In genomic region chr20:62733250-62733842, GRCh38 we compare ENCODE assay signal across 23 cellular contexts. TPM values are rescaled to one million over a fixed set of nuclear protein-coding genes. Genes with fewer than 3 reads are reported as not detected.
DNase-seq lines count a peak whose midpoint lies in the region; ATAC-seq, FAIRE-seq and TF ChIP-seq lines count a peak whose summit lies in the region.
"Had no signal": no experiment of that assay in that cellular context is flagged by ENCODE, and none has a peak within 500 bp of the region (broad histone marks: within the 10 kb centered on the region; RNA-seq: fewer than 3 reads in every experiment).

No MANE protein-coding gene starts in this region.

- H3K9me3 Mint-ChIP-seq in activated CD8-positive, alpha-beta T cell treated with anti-CD3 and anti-CD28 coated beads, Interleukin-2, amount 10 ng/mL, durations not matched to agents 7 days and 5 days (ENCODE audit: insufficient read depth), result no peaks in the 10 kb centered on the region
- no peaks in the 10 kb centered on the region for H3K9me3 Mint-ChIP-seq in activated CD8-positive, alpha-beta T cell treated with anti-CD3 and anti-CD28 coated beads for 36 hours
- no peaks in the 10 kb centered on the region for H3K9me3 Mint-ChIP-seq in central memory CD8-positive, alpha-beta T cell
- no peaks in the 10 kb centered on the region for H3K9me3 Mint-ChIP-seq in naive thymus-derived CD4-positive, alpha-beta T cell
- H3K9me3 Mint-ChIP-seq: CD4-positive, CD25-positive, alpha-beta regulatory T cell had no signal

- H3K27me3 ChIP-seq in naive thymus-derived CD4-positive, alpha-beta T cell (ENCODE audit: control insufficient read depth in 2 of 2, insufficient read depth in 2 of 2, low read length in 2 of 2), result no peaks in the 10 kb centered on the region

- no peak for ATAC-seq in activated CD8-positive, alpha-beta T cell treated with anti-CD3 and anti-CD28 coated beads, Interleukin-2, amount 10 ng/mL, durations not matched to agents 7 days and 5 days
- no peak for ATAC-seq in activated CD8-positive, alpha-beta T cell treated with anti-CD3 and anti-CD28 coated beads for 36 hours
- ATAC-seq in central memory CD8-positive, alpha-beta T cell (replicated peaks; ENCODE audit: extremely low read depth, poor library complexity, severe bottlenecking), result no peak
- ATAC-seq in sciatic nerve (no peak), GM19351 (IDR thresholded peaks at IDR 0.05; ENCODE audit: unreplicated experiment) (no peak)
- no peak for ATAC-seq in naive thymus-derived CD4-positive, alpha-beta T cell
- ATAC-seq: PC-3, SK-N-SH treated with all-trans-retinoic acid at 6 μM for 48 hours had no signal

- peaks cover 50% of the 10 kb centered on the region for H3K4me1 Mint-ChIP-seq in activated CD8-positive, alpha-beta T cell treated with anti-CD3 and anti-CD28 coated beads, Interleukin-2, amount 10 ng/mL, durations not matched to agents 7 days and 5 days (ENCODE audit: low read depth)
- H3K4me1 Mint-ChIP-seq in activated CD8-positive, alpha-beta T cell treated with anti-CD3 and anti-CD28 coated beads for 36 hours (ENCODE audit: low read depth), result peaks cover 9% of the 10 kb centered on the region
- H3K4me1 Mint-ChIP-seq in central memory CD8-positive, alpha-beta T cell, result peaks cover 3% of the 10 kb centered on the region
- H3K4me1 Mint-ChIP-seq in naive thymus-derived CD4-positive, alpha-beta T cell, result peaks cover 4 to 31% (median 10%) of the 10 kb centered on the region in 7 donors

- H3K27ac Mint-ChIP-seq in activated CD8-positive, alpha-beta T cell treated with anti-CD3 and anti-CD28 coated beads, Interleukin-2, amount 10 ng/mL, durations not matched to agents 7 days and 5 days, result peak overlapping the region; percentile 45
- no peak overlapping the region for H3K27ac Mint-ChIP-seq in activated CD8-positive, alpha-beta T cell treated with anti-CD3 and anti-CD28 coated beads for 36 hours
- H3K27ac Mint-ChIP-seq in central memory CD8-positive, alpha-beta T cell (ENCODE audit: low read depth), result peak overlapping the region; percentile 60
- no peak overlapping the region for H3K27ac Mint-ChIP-seq in naive thymus-derived CD4-positive, alpha-beta T cell

- H3K9me3 ChIP-seq in naive thymus-derived CD4-positive, alpha-beta T cell (ENCODE audit: control insufficient read depth in 2 of 3, low read length in 3 of 3), result no peaks in the 10 kb centered on the region

- TF ChIP-seq CTCF in activated CD8-positive, alpha-beta T cell treated with anti-CD3 and anti-CD28 coated beads for 36 hours (IDR thresholded peaks at IDR 0.05), result no peak

- no peak overlapping the region for H3K4me3 ChIP-seq in naive thymus-derived CD4-positive, alpha-beta T cell (ENCODE audit: low read length)

- no peak overlapping the region for H3K27ac ChIP-seq in naive thymus-derived CD4-positive, alpha-beta T cell (ENCODE audit: low read depth, low read length)

- no peaks in the 10 kb centered on the region for H3K36me3 ChIP-seq in naive thymus-derived CD4-positive, alpha-beta T cell (ENCODE audit: control insufficient read depth in 2 of 3, insufficient read depth in 3 of 3, low read length in 3 of 3)

- TF ChIP-seq POLR2A in H54 (IDR thresholded peaks at IDR 0.05; ENCODE audit: low read depth, low read length), result no peak

- POLR2A ChIA-PET in activated CD8-positive, alpha-beta T cell treated with anti-CD3 and anti-CD28 coated beads, Interleukin-2, amount 10 ng/mL, durations not matched to agents 7 days and 5 days (lab: Charles Lee), result no interaction called here
- POLR2A ChIA-PET in activated CD8-positive, alpha-beta T cell treated with anti-CD3 and anti-CD28 coated beads for 36 hours (lab: Charles Lee), result no interaction called here
- POLR2A ChIA-PET in naive thymus-derived CD4-positive, alpha-beta T cell (lab: Charles Lee), result interaction anchor here (0.7 to 1.1 kb wide), 2 partner anchors 60 to 64 kb away, joined by 3 read pairs; no protein-coding TSS in a partner anchor

- no peak overlapping the region for H3K4me3 Mint-ChIP-seq in activated CD8-positive, alpha-beta T cell treated with anti-CD3 and anti-CD28 coated beads, Interleukin-2, amount 10 ng/mL, durations not matched to agents 7 days and 5 days
- no peak overlapping the region for H3K4me3 Mint-ChIP-seq in activated CD8-positive, alpha-beta T cell treated with anti-CD3 and anti-CD28 coated beads for 36 hours
- H3K4me3 Mint-ChIP-seq in central memory CD8-positive, alpha-beta T cell, result no peak overlapping the region
- H3K4me3 Mint-ChIP-seq in naive thymus-derived CD4-positive, alpha-beta T cell, result peak overlapping the region in 1 of 10 donors; percentile 48
- H3K4me3 Mint-ChIP-seq: CD4-positive, CD25-positive, alpha-beta regulatory T cell had no signal

- intact Hi-C loops in activated CD8-positive, alpha-beta T cell treated with anti-CD3 and anti-CD28 coated beads for 36 hours (cut with micrococcal nuclease), result no loop called here
- intact Hi-C loops in sciatic nerve (cut with DNase I), result no loop called here
- intact Hi-C loops in naive thymus-derived CD4-positive, alpha-beta T cell (cut with micrococcal nuclease), result no loop called here

- DNase-seq in activated CD8-positive, alpha-beta T cell treated with anti-CD3 and anti-CD28 coated beads, Interleukin-2, amount 10 ng/mL, durations not matched to agents 7 days and 5 days, result no peak
- no peak for DNase-seq in activated CD8-positive, alpha-beta T cell treated with anti-CD3 and anti-CD28 coated beads for 36 hours
- no peak for DNase-seq in HTR-8/SVneo (ENCODE audit: insufficient read length, low spot score)
- DNase-seq in central memory CD8-positive, alpha-beta T cell (ENCODE audit: low spot score in 2 of 2), result no peak
- peak; percentile 27 for DNase-seq in sciatic nerve (ENCODE audit: low spot score)
- no peak for DNase-seq in naive thymus-derived CD4-positive, alpha-beta T cell
- DNase-seq in H54 (ENCODE audit: insufficient read length, low spot score), result no peak
- DNase-seq: Calu3; CD4-positive, CD25-positive, alpha-beta regulatory T cell; DMS79 treated with DMSO at 0.1 percent for 48 hours; HCEC 1CT; KG1; MM.1S; NCI-H1105 treated with DMSO at 0.1 percent for 48 hours; NCI-H187; NCI-H446; NCI-H748 treated with DMSO at 0.1 percent for 48 hours; PC-3; SHP77 had no signal

- no peaks in the 10 kb centered on the region for H3K36me3 Mint-ChIP-seq in activated CD8-positive, alpha-beta T cell treated with anti-CD3 and anti-CD28 coated beads, Interleukin-2, amount 10 ng/mL, durations not matched to agents 7 days and 5 days (ENCODE audit: low read depth)
- H3K36me3 Mint-ChIP-seq in activated CD8-positive, alpha-beta T cell treated with anti-CD3 and anti-CD28 coated beads for 36 hours (ENCODE audit: low read depth), result no peaks in the 10 kb centered on the region
- peaks cover 3% of the 10 kb centered on the region for H3K36me3 Mint-ChIP-seq in central memory CD8-positive, alpha-beta T cell (ENCODE audit: insufficient read depth)
- peaks cover 0 to 1% (median 0%) of the 10 kb centered on the region in 5 donors for H3K36me3 Mint-ChIP-seq in naive thymus-derived CD4-positive, alpha-beta T cell
- H3K36me3 Mint-ChIP-seq: CD4-positive, CD25-positive, alpha-beta regulatory T cell had no signal

- FAIRE-seq in HTR-8/SVneo (lab: Jason Lieb, UNC) (peak; percentile 52), H54 (lab: Jason Lieb, UNC) (no peak)
- FAIRE-seq: G401.6, GM12891 had no signal

- peaks cover 15% of the 10 kb centered on the region for H3K27me3 Mint-ChIP-seq in activated CD8-positive, alpha-beta T cell treated with anti-CD3 and anti-CD28 coated beads, Interleukin-2, amount 10 ng/mL, durations not matched to agents 7 days and 5 days (ENCODE audit: low read depth)
- H3K27me3 Mint-ChIP-seq in activated CD8-positive, alpha-beta T cell treated with anti-CD3 and anti-CD28 coated beads for 36 hours, result peaks cover 3% of the 10 kb centered on the region
- H3K27me3 Mint-ChIP-seq in central memory CD8-positive, alpha-beta T cell, result no peaks in the 10 kb centered on the region
- H3K27me3 Mint-ChIP-seq in naive thymus-derived CD4-positive, alpha-beta T cell, result peaks cover 0 to 41% (median 0%) of the 10 kb centered on the region in 5 donors

- CTCF ChIA-PET in activated CD8-positive, alpha-beta T cell treated with anti-CD3 and anti-CD28 coated beads, Interleukin-2, amount 10 ng/mL, durations not matched to agents 7 days and 5 days (lab: Charles Lee), result no interaction called here
- CTCF ChIA-PET in activated CD8-positive, alpha-beta T cell treated with anti-CD3 and anti-CD28 coated beads for 36 hours (lab: Charles Lee), result interaction anchor here (0.8 kb wide), 1 partner anchor 116 kb away, joined by 3 read pairs; no protein-coding TSS in a partner anchor
- CTCF ChIA-PET in naive thymus-derived CD4-positive, alpha-beta T cell (lab: Charles Lee), result no interaction called here

- H3K4me1 ChIP-seq in naive thymus-derived CD4-positive, alpha-beta T cell (ENCODE audit: control insufficient read depth in 2 of 2, insufficient read depth in 2 of 2, low read length in 2 of 2), result peaks cover 7 to 8% of the 10 kb centered on the region in 2 donors

RNA-seq across cellular contexts. Expression of gene NTSR1, which starts 24.7 kb away (rescaled TPM):
- under 1 TPM; 0.13 to 0.21 TPM for total RNA-seq in activated CD8-positive, alpha-beta T cell treated with anti-CD3 and anti-CD28 coated beads, Interleukin-2, amount 10 ng/mL, durations not matched to agents 7 days and 5 days
- total RNA-seq in activated CD8-positive, alpha-beta T cell treated with anti-CD3 and anti-CD28 coated beads for 36 hours, result not detected
- 0.09 TPM for total RNA-seq in sciatic nerve
- total RNA-seq in naive thymus-derived CD4-positive, alpha-beta T cell, result under 1 TPM in 4 of 5 experiments, not detected in 1; 0.11 to 0.78 (median 0.14) TPM
- not detected for polyA plus RNA-seq in naive thymus-derived CD4-positive, alpha-beta T cell
- total RNA-seq: Calu3 had no signal

Comparison
In these comparisons a context has a peak if more than half of its experiments do, and no peak if none do; other contexts are left out.
1. H3K27ac Mint-ChIP-seq: peak in activated CD8-positive, alpha-beta T cell treated with anti-CD3 and anti-CD28 coated beads, Interleukin-2, amount 10 ng/mL, durations not matched to agents 7 days and 5 days (single experiment) and central memory CD8-positive, alpha-beta T cell (single experiment); none in activated CD8-positive, alpha-beta T cell treated with anti-CD3 and anti-CD28 coated beads for 36 hours (single experiment) and naive thymus-derived CD4-positive, alpha-beta T cell (0 of 9).